33 cellular contexts compared by ENCODE assay signal in the genomic region with DNA sequence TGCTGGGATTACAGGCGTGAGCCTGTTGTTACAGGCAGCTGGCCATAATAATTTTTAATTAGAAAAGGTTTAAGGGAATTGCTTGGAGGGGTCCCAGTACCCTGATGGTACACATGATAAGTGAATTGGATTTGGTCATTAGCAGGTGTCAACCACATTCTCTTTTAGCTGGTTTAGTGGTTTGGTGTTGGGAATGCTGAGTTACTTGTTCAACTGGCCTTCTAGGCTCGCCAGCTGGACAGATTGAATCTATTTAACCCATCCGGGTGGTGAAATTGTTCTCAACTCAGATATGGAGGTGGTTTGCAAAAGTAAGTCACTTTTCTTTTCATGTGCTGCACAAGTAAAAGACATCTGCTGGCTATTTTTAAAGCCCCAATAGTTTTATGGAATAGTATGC.
"Had no signal": no experiment of that assay in that cellular context is flagged by ENCODE, and none has a peak within 500 bp of the region (broad histone marks: within the 10 kb centered on the region; RNA-seq: fewer than 3 reads in every experiment).

No MANE protein-coding gene starts in this region.

- H3K27me3 ChIP-seq: ovary, right lobe of liver, sigmoid colon, spleen, thyroid gland, tibial nerve, upper lobe of right lung, uterus had no signal

- H3K4me2 ChIP-seq: smooth muscle cell had no signal

- H3K4me3 ChIP-seq: ovary, psoas muscle, right lobe of liver, sigmoid colon, skin epidermis, smooth muscle cell, spleen, thoracic aorta, thyroid gland, tibial nerve, upper lobe of right lung, uterus had no signal

- H3K4me1 Mint-ChIP-seq: naive B cell; naive thymus-derived CD8-positive, alpha-beta T cell; neural crest cell; stimulated activated memory B cell treated with anti-CD40 and anti-IgM and Interleukin-4, amounts not matched to agents 10 μg/mL and 1 μg/mL and 100 μg/mL, for 72 hours; stimulated activated naive CD8-positive, alpha-beta T cell treated with anti-CD3 and anti-CD28 coated beads, Interleukin-15, amount 100 ng/mL, for 72 hours had no signal

- H3K4me3 Mint-ChIP-seq: naive B cell; naive thymus-derived CD8-positive, alpha-beta T cell; natural killer cell treated with Interleukin-12 subunit alpha and Interleukin-12 subunit beta and Interleukin-15 and Interleukin-18, amount 100 ng/mL, for 72 hours; nephron progenitor cell; neural crest cell; stimulated activated memory B cell treated with anti-CD40 and anti-IgM and Interleukin-4, amounts not matched to agents 10 μg/mL and 1 μg/mL and 100 μg/mL, for 72 hours; stimulated activated naive CD8-positive, alpha-beta T cell treated with anti-CD3 and anti-CD28 coated beads, Interleukin-15, amount 100 ng/mL, for 72 hours; type B pancreatic cell had no signal

- H3K9me3 Mint-ChIP-seq: natural killer cell treated with Interleukin-12 subunit alpha and Interleukin-12 subunit beta and Interleukin-15 and Interleukin-18, amount 100 ng/mL, for 72 hours had no signal

- H3K36me3 Mint-ChIP-seq: naive B cell; naive thymus-derived CD8-positive, alpha-beta T cell; stimulated activated memory B cell treated with anti-CD40 and anti-IgM and Interleukin-4, amounts not matched to agents 10 μg/mL and 1 μg/mL and 100 μg/mL, for 72 hours; type B pancreatic cell had no signal

- H3K9ac ChIP-seq: parathyroid adenoma had no signal

- ATAC-seq: naive thymus-derived CD8-positive, alpha-beta T cell; natural killer cell treated with Interleukin-12 subunit alpha and Interleukin-12 subunit beta and Interleukin-15 and Interleukin-18, amount 100 ng/mL, for 72 hours; psoas muscle; right cardiac atrium; right lobe of liver; stimulated activated memory B cell treated with anti-CD40 and anti-IgM and Interleukin-4, amounts not matched to agents 10 μg/mL and 1 μg/mL and 100 μg/mL, for 72 hours; stimulated activated naive CD8-positive, alpha-beta T cell treated with anti-CD3 and anti-CD28 coated beads, Interleukin-15, amount 100 ng/mL, for 72 hours; stimulated activated naive CD8-positive, alpha-beta T cell treated with anti-CD3 and anti-CD28 coated beads, Interleukin-15, Interleukin-2, amounts not matched to agents 100 U/mL and 50 U/mL, for 24 hours; upper lobe of right lung had no signal

- H3K4me1 ChIP-seq: parathyroid adenoma, psoas muscle, sigmoid colon, spleen, tibial nerve, upper lobe of right lung, uterus had no signal

- H3K27ac ChIP-seq: ovary, parathyroid adenoma, psoas muscle, right lobe of liver, sigmoid colon, skin epidermis, spleen, thoracic aorta, tibial nerve, upper lobe of right lung, uterus had no signal

- H3K27me3 Mint-ChIP-seq: progenitor cell of endocrine pancreas; stimulated activated memory B cell treated with anti-CD40 and anti-IgM and Interleukin-4, amounts not matched to agents 10 μg/mL and 1 μg/mL and 100 μg/mL, for 72 hours; type B pancreatic cell had no signal

- H2AFZ ChIP-seq: parathyroid adenoma had no signal

- H3K27ac Mint-ChIP-seq: naive B cell; naive thymus-derived CD8-positive, alpha-beta T cell; natural killer cell treated with Interleukin-12 subunit alpha and Interleukin-12 subunit beta and Interleukin-15 and Interleukin-18, amount 100 ng/mL, for 72 hours; nephron progenitor cell; progenitor cell of endocrine pancreas; stimulated activated memory B cell treated with anti-CD40 and anti-IgM and Interleukin-4, amounts not matched to agents 10 μg/mL and 1 μg/mL and 100 μg/mL, for 72 hours; stimulated activated naive CD8-positive, alpha-beta T cell treated with anti-CD3 and anti-CD28 coated beads, Interleukin-15, amount 100 ng/mL, for 72 hours; type B pancreatic cell had no signal

- DNase-seq: naive B cell; naive thymus-derived CD8-positive, alpha-beta T cell; nephron progenitor cell; occipital lobe; ovary; posterior cingulate gyrus; psoas muscle; right cardiac atrium; right lobe of liver; sigmoid colon; spleen; stimulated activated CD4-positive, alpha-beta T cell treated with anti-CD3 and anti-CD28 coated beads, Interleukin-12 subunit alpha, Interleukin-12 subunit beta, amount 100 ng/mL, for 4 hours; stimulated activated CD4-positive, alpha-beta T cell treated with anti-CD3 and anti-CD28 coated beads, Interleukin-1b, Interleukin-23, amount 100 ng/mL, for 48 hours; stimulated activated CD4-positive, alpha-beta T cell treated with anti-CD3 and anti-CD28 coated beads, Interleukin-4, amount 100 ng/mL, for 1 hour; stimulated activated CD4-positive, alpha-beta T cell treated with anti-CD3 and anti-CD28 coated beads, Interleukin-4, amount 100 ng/mL, for 4 hours; stimulated activated CD8-positive, alpha-beta memory T cell treated with anti-CD3 and anti-CD28 coated beads, Interleukin-4, amount 100 ng/mL, for 48 hours; stimulated activated naive CD4-positive, alpha-beta T cell; stimulated activated naive CD8-positive, alpha-beta T cell treated with anti-CD3 and anti-CD28 coated beads, Interleukin-15, amount 100 ng/mL, for 72 hours; stimulated activated naive CD8-positive, alpha-beta T cell treated with anti-CD3 and anti-CD28 coated beads, Interleukin-15, Interleukin-2, amounts not matched to agents 100 U/mL and 50 U/mL, for 24 hours; substantia nigra; thyroid gland; upper lobe of right lung; uterus had no signal

- H3K36me3 ChIP-seq: ovary, right lobe of liver, sigmoid colon, spleen, thoracic aorta, thyroid gland, tibial nerve, upper lobe of right lung, uterus had no signal

- H3K79me2 ChIP-seq: parathyroid adenoma had no signal

- H3K9me3 ChIP-seq: ovary, psoas muscle, right lobe of liver, sigmoid colon, spleen, thoracic aorta, thyroid gland, tibial nerve, upper lobe of right lung, uterus had no signal
